8 cellular contexts compared by ENCODE assay signal in the genomic region with DNA sequence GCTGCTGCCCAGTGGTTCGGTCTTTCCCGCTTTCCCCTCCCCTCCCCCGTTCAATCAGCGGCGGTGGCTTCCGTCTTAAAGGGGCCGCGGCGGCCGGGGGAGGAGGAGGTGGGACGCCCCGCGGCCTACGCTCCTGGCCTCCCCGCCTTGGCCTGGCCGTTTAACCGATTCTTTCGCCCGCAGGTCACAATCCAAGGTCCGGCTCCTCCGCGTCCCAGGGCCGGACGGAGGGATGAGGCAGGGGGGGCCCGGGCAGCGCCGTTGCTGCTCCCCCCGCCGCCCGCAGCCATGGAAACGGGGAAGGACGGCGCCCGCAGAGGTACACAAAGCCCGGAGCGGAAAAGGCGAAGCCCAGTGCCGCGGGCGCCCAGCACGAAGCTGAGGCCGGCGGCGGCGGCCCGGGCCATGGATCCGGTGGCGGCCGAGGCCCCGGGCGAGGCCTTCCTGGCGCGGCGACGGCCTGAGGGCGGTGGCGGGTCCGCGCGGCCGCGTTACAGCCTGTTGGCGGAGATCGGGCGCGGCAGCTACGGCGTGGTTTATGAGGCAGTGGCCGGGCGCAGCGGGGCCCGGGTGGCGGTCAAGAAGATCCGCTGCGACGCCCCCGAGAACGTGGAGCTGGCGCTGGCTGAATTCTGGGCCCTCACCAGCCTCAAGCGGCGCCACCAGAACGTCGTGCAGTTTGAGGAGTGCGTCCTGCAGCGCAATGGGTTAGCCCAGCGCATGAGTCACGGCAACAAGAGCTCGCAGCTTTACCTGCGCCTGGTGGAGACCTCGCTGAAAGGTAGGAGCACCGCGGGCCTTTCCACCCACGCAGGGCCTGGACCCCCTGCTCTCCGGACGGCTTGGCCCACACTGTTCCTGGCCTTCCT. TPM values are rescaled to one million over a fixed set of nuclear protein-coding genes. Genes with fewer than 3 reads are reported as not detected.
DNase-seq lines count a peak whose midpoint lies in the region; ATAC-seq, FAIRE-seq and TF ChIP-seq lines count a peak whose summit lies in the region.

No MANE protein-coding gene starts in this region.

- POLR2A ChIA-PET in PC-3 (lab: Charles Lee; ENCODE audit: unreplicated experiment) = interaction anchor here (0.6 kb wide), 3 partner anchors 68 to 1271 kb away, joined by 3 to 4 read pairs (median 3); no protein-coding TSS in a partner anchor

- no peak for FAIRE-seq in D721Med (lab: Jason Lieb, UNC)

- BruUV-seq in PC-3 (replicated peaks; lab: Mats Ljungman, UMichigan) = no TSS peak

- no peaks in the 10 kb centered on the region for H3K9me2 ChIP-seq in PC-3 (replicated peaks; ENCODE audit: low read length)

- peaks cover 0 to 7% of the 10 kb centered on the region in 2 donors for H3K36me3 Mint-ChIP-seq in naive B cell
- H3K36me3 Mint-ChIP-seq in stimulated activated effector memory CD8-positive, alpha-beta T cell treated with anti-CD3 and anti-CD28 coated beads, Interleukin-12 subunit alpha, Interleukin-12 subunit beta, amount 100 ng/mL, for 72 hours = peaks cover 47% of the 10 kb centered on the region

- peak overlapping the region; percentile 100 for H3K27ac Mint-ChIP-seq in naive B cell
- H3K27ac Mint-ChIP-seq in stimulated activated effector memory CD8-positive, alpha-beta T cell treated with anti-CD3 and anti-CD28 coated beads, Interleukin-12 subunit alpha, Interleukin-12 subunit beta, amount 100 ng/mL, for 72 hours = peak overlapping the region; percentile 100

- TF ChIP-seq POLR2A in esophagus squamous epithelium (IDR thresholded peaks at IDR 0.05) = peak in 2 of 4 donors; percentile 70 to 85

- H3K4me3 Mint-ChIP-seq in naive B cell = peak overlapping the region; percentile 88 to 99 (median 94)
- peak overlapping the region; percentile 84 for H3K4me3 Mint-ChIP-seq in stimulated activated effector memory CD8-positive, alpha-beta T cell treated with anti-CD3 and anti-CD28 coated beads, Interleukin-12 subunit alpha, Interleukin-12 subunit beta, amount 100 ng/mL, for 72 hours

- peak overlapping the region; percentile 92 for H3K9ac ChIP-seq in PC-3 (ENCODE audit: low read length)

- H3F3A ChIP-seq in PC-3 (ENCODE audit: low read length, unreplicated experiment) = no peaks in the 10 kb centered on the region

- H3K27me3 ChIP-seq in PC-3 (ENCODE audit: low read length) = no peaks in the 10 kb centered on the region
- no peaks in the 10 kb centered on the region for H3K27me3 ChIP-seq in esophagus squamous epithelium

- intact Hi-C loops in PC-3 (cut with micrococcal nuclease) = loop anchor here (10.0 kb wide), 3 partner anchors 198 to 352 kb away; no protein-coding TSS in a partner anchor
- intact Hi-C loops in esophagus squamous epithelium (cut with DNase I) = no loop called here

- peak; percentile 57 for ATAC-seq in GM21390 (IDR thresholded peaks at IDR 0.05; ENCODE audit: unreplicated experiment)
- ATAC-seq in PC-3 = peak; percentile 52
- ATAC-seq in naive B cell (ENCODE audit: low read depth in 2 of 2) = peak; percentile 64 to 68
- ATAC-seq in stimulated activated effector memory CD8-positive, alpha-beta T cell treated with anti-CD3 and anti-CD28 coated beads, Interleukin-12 subunit alpha, Interleukin-12 subunit beta, amount 100 ng/mL, for 72 hours = peak; percentile 81

- H2AFZ ChIP-seq in PC-3 (ENCODE audit: low read length) = peak overlapping the region; percentile 86

- CTCF ChIA-PET in PC-3 (lab: Charles Lee) = interaction anchor here (0.7 to 1.7 kb wide), 3 partner anchors 9 to 1813 kb away, joined by 3 to 14 read pairs (median 5); no protein-coding TSS in a partner anchor

- H3K27ac ChIP-seq in PC-3 (ENCODE audit: low read length) (peak overlapping the region; percentile 88), esophagus squamous epithelium (peak overlapping the region; percentile 96 to 100 (median 99))

- H4K20me1 ChIP-seq in PC-3 (ENCODE audit: low read length) = peaks cover 30% of the 10 kb centered on the region

- H3K4me2 ChIP-seq in PC-3 (ENCODE audit: low read length) = peak overlapping the region; percentile 97

- H3K36me3 ChIP-seq in PC-3 (ENCODE audit: low read depth, low read length) (peaks cover 23% of the 10 kb centered on the region), esophagus squamous epithelium (peaks cover 0 to 17% (median 0%) of the 10 kb centered on the region in 3 donors)

- H3K4me3 ChIP-seq in PC-3 (ENCODE audit: low read length) (peak overlapping the region; percentile 87), esophagus squamous epithelium (peak overlapping the region; percentile 81 to 93 (median 85))

- no peaks in the 10 kb centered on the region for H3K27me3 Mint-ChIP-seq in naive B cell

- WGBS in esophagus squamous epithelium, 2 donors = 0% methylated on average over 1 to 6 of the region's 95 CpGs

- DNase-seq in D721Med (ENCODE audit: insufficient read length, low spot score) (peak; percentile 38), HUDEP-2 (lab: John Stamatoyannopoulos, UW; ENCODE audit: unreplicated experiment in 76 of 76) (peak in 70 of 76 experiments; percentile 19 to 89 (median 76)), PC-3 (peak; percentile 85), esophagus squamous epithelium (lab: John Stamatoyannopoulos, UW) (peak; percentile 73), naive B cell (peak; percentile 92)
- peak; percentile 88 to 89 for DNase-seq in activated T-cell treated with anti-CD3 and anti-CD28 coated beads, Interleukin-2, amount 50 U/mL, for 48 hours
- peak; percentile 72 to 95 for DNase-seq in stimulated activated effector memory CD8-positive, alpha-beta T cell treated with anti-CD3 and anti-CD28 coated beads, Interleukin-12 subunit alpha, Interleukin-12 subunit beta, amount 100 ng/mL, for 72 hours (ENCODE audit: low spot score in 2 of 2)

- TF ChIP-seq CTCF in D721Med (IDR thresholded peaks at IDR 0.05; ENCODE audit: insufficient read depth, missing control alignments) (no peak), PC-3 (conservative IDR thresholded peaks at IDR 0.05; ENCODE audit: low read depth, low read length) (no peak), esophagus squamous epithelium (IDR thresholded peaks at IDR 0.05) (peak in 2 of 6 experiments; percentile 1 to 21)

- H3K4me1 ChIP-seq in PC-3 (ENCODE audit: insufficient read depth, low read length) (peaks cover 27% of the 10 kb centered on the region), esophagus squamous epithelium (peaks cover 14 to 55% (median 37%) of the 10 kb centered on the region in 3 donors)

- peaks cover 51% of the 10 kb centered on the region for H3K79me2 ChIP-seq in PC-3 (ENCODE audit: low read length)

- peaks cover 38 to 48% (median 44%) of the 10 kb centered on the region in 3 donors for H3K4me1 Mint-ChIP-seq in naive B cell
- H3K4me1 Mint-ChIP-seq in stimulated activated effector memory CD8-positive, alpha-beta T cell treated with anti-CD3 and anti-CD28 coated beads, Interleukin-12 subunit alpha, Interleukin-12 subunit beta, amount 100 ng/mL, for 72 hours = peaks cover 51% of the 10 kb centered on the region

- H3K9me3 ChIP-seq in PC-3 (ENCODE audit: low read length) = no peaks in the 10 kb centered on the region
- H3K9me3 ChIP-seq in esophagus squamous epithelium = no peaks in the 10 kb centered on the region

- H3K9me3 Mint-ChIP-seq in naive B cell = no peaks in the 10 kb centered on the region
- no peaks in the 10 kb centered on the region for H3K9me3 Mint-ChIP-seq in stimulated activated effector memory CD8-positive, alpha-beta T cell treated with anti-CD3 and anti-CD28 coated beads, Interleukin-12 subunit alpha, Interleukin-12 subunit beta, amount 100 ng/mL, for 72 hours

RNA-seq across cellular contexts. Expression of a gene that starts 1.2 kb away (rescaled TPM):
- total RNA-seq in PC-3 (2014; rRNA removed) (38.4 and 54.3 TPM in 2 replicates), esophagus squamous epithelium (10 to 100 TPM; 20.8 to 31.1 (median 26.1) TPM)
- polyA plus RNA-seq in naive B cell (ENCODE audit: low read depth in 6 of 6) = 1 to 10 TPM; 3.3 to 8.7 (median 5.7) TPM

Comparison
In these comparisons a context has a peak if more than half of its experiments do, and no peak if none do; other contexts are left out.
1. Peak in every context shown above with its lines: DNase-seq, ATAC-seq, H3K4me3 ChIP-seq and H3K27ac ChIP-seq.
2. DNase-seq: peak in every context shown above with its lines; median percentile 92 in naive B cell; 88 in activated T-cell treated with anti-CD3 and anti-CD28 coated beads, Interleukin-2, amount 50 U/mL, for 48 hours; 85 in PC-3; 84 in stimulated activated effector memory CD8-positive, alpha-beta T cell treated with anti-CD3 and anti-CD28 coated beads, Interleukin-12 subunit alpha, Interleukin-12 subunit beta, amount 100 ng/mL, for 72 hours; 76 in HUDEP-2; 73 in esophagus squamous epithelium; 38 in D721Med.